33 cellular contexts compared by ENCODE assay signal in the genomic region with DNA sequence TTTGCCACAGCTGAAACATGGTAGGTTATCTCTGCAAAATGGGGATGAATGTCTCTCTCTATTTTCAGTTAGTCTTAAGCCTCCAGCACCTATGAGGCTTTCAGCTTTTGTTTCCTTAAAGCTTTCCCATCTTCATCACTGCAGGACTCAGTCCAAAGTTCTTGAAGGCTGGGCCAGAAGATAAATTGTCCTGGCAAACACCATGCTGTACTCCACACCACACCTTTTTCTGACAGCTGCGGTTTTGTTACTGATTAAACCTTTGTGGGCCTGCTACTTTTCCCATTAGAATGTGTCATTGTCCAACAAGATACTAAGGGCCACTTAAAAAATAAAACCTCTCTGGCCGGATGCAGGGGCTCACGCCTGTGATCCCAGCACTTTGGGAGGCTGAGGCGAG.
DNase-seq lines count a peak whose midpoint lies in the region; ATAC-seq and TF ChIP-seq lines count a peak whose summit lies in the region.
"Had no signal": no experiment of that assay in that cellular context is flagged by ENCODE, and none has a peak within 500 bp of the region (broad histone marks: within the 10 kb centered on the region; RNA-seq: fewer than 3 reads in every experiment).

No MANE protein-coding gene starts in this region.

- H3K27me3 ChIP-seq in mucosa of rectum (ENCODE audit: control insufficient read depth in 2 of 2, insufficient read depth in 2 of 2, low read length in 2 of 2) = no peaks in the 10 kb centered on the region
- no peaks in the 10 kb centered on the region for H3K27me3 ChIP-seq in GM23338 (ENCODE audit: insufficient read depth)
- no peaks in the 10 kb centered on the region for H3K27me3 ChIP-seq in WERI-Rb-1 (ENCODE audit: insufficient read depth, low read depth, severe bottlenecking)
- H3K27me3 ChIP-seq: BLaER1, esophagus squamous epithelium, heart right ventricle, ovary, thyroid gland had no signal

- peaks cover 2% of the 10 kb centered on the region for H3K27me3 Mint-ChIP-seq in GM23338 (ENCODE audit: insufficient read depth, low read depth, poor library complexity)
- H3K27me3 Mint-ChIP-seq: stimulated activated naive CD8-positive, alpha-beta T cell treated with anti-CD3 and anti-CD28 coated beads, Interleukin-15, amount 100 ng/mL, for 72 hours had no signal

- H4K20me1 ChIP-seq in GM23338 (replicated peaks; ENCODE audit: insufficient read depth) = no peaks in the 10 kb centered on the region
- H4K20me1 ChIP-seq: BLaER1 had no signal

- no peak overlapping the region for H3K4me3 ChIP-seq in fibroblast of the aortic adventitia (ENCODE audit: low read depth, low read length)
- H3K4me3 ChIP-seq in mucosa of rectum (ENCODE audit: low read length in 2 of 2) = peak overlapping the region; percentile 50 to 60
- no peak overlapping the region for H3K4me3 ChIP-seq in GM23338
- H3K4me3 ChIP-seq in WERI-Rb-1 (ENCODE audit: low read depth, low read length) = no peak overlapping the region
- H3K4me3 ChIP-seq: BLaER1, esophagus squamous epithelium, HAP-1, heart right ventricle, ovary, PC-9, thyroid gland had no signal

- TF ChIP-seq CTCF in fibroblast of the aortic adventitia (IDR thresholded peaks at IDR 0.05; ENCODE audit: insufficient read depth, low read length) (no peak), GM23338 (conservative IDR thresholded peaks at IDR 0.05; ENCODE audit: low read depth in 2 of 2) (no peak), WERI-Rb-1 (IDR thresholded peaks at IDR 0.05; ENCODE audit: low read depth, low read length) (no peak)

- H3K9ac ChIP-seq in mucosa of rectum (ENCODE audit: low read depth in 1 of 2, low read length in 2 of 2) = no peak overlapping the region
- H3K9ac ChIP-seq: BLaER1 had no signal

- no peak overlapping the region for H3K27ac Mint-ChIP-seq in GM23338
- H3K27ac Mint-ChIP-seq: activated naive CD8-positive, alpha-beta T cell treated with anti-CD3 and anti-CD28 coated beads, Interleukin-2, amount 50 U/mL, for 24 hours; activated T-cell treated with anti-CD3 and anti-CD28 coated beads, Interleukin-2, amount 50 U/mL, for 72 hours; nephron progenitor cell; stimulated activated naive CD8-positive, alpha-beta T cell treated with anti-CD3 and anti-CD28 coated beads, Interleukin-15, amount 100 ng/mL, for 72 hours had no signal

- DNase-seq in Caki2 (ENCODE audit: low read depth) (peak; percentile 79), HT-29 (ENCODE audit: low spot score) (peak; percentile 71), fibroblast of the aortic adventitia (ENCODE audit: low read depth) (peak; percentile 32), NCI-H69 (lab: John Stamatoyannopoulos, UW) (no peak), GM23338 (ENCODE audit: low spot score) (no peak), WERI-Rb-1 (no peak)
- no peak for DNase-seq in effector CD4-positive, alpha-beta T cell
- DNase-seq: activated CD4-positive, alpha-beta T cell treated with anti-CD3 and anti-CD28 coated beads, Interleukin-2, amount 50 U/mL, for 48 hours; activated CD4-positive, CD25-positive, alpha-beta regulatory T cell treated with anti-CD3 and anti-CD28 coated beads, Interleukin-2, amount 50 U/mL, for 72 hours; activated naive CD8-positive, alpha-beta T cell treated with anti-CD3 and anti-CD28 coated beads, Interleukin-2, amount 50 U/mL, for 24 hours; activated T-cell treated with anti-CD3 and anti-CD28 coated beads, Interleukin-2, amount 50 U/mL, for 72 hours; caudate nucleus; dermis blood vessel endothelial cell; DND-41; esophagus squamous epithelium; foreskin melanocyte; GF-D8; heart right ventricle; NCI-H1417; NCI-H2081; NCI-H526 treated with DMSO at 0.1 percent for 48 hours; nephron progenitor cell; ovary; PC-9; right cardiac atrium; SHP77 treated with DMSO at 0.1 percent for 48 hours; stimulated activated CD4-positive, alpha-beta T cell treated with anti-CD3 and anti-CD28 coated beads, Interleukin-2, amount 100 ng/mL, for 48 hours; stimulated activated naive CD8-positive, alpha-beta T cell treated with anti-CD3 and anti-CD28 coated beads, Interleukin-15, amount 100 ng/mL, for 72 hours; thyroid gland had no signal

- H3K9me2 ChIP-seq in GM23338 (ENCODE audit: insufficient read depth) = no peaks in the 10 kb centered on the region; the same call in 1 of the 2 replicates

- H3K36me3 Mint-ChIP-seq in GM23338 (ENCODE audit: low read depth) = no peaks in the 10 kb centered on the region

- H3K36me3 ChIP-seq in mucosa of rectum (ENCODE audit: control insufficient read depth in 2 of 2, insufficient read depth in 2 of 2, low read length in 2 of 2) (no peaks in the 10 kb centered on the region), GM23338 (ENCODE audit: insufficient read depth) (no peaks in the 10 kb centered on the region), WERI-Rb-1 (no peaks in the 10 kb centered on the region)
- H3K36me3 ChIP-seq: BLaER1, esophagus squamous epithelium, HAP-1, heart right ventricle, ovary, thyroid gland had no signal

- H3K27ac ChIP-seq in mucosa of rectum (ENCODE audit: low read depth in 2 of 2, low read length in 2 of 2) = peak overlapping the region; percentile 76 to 81
- H3K27ac ChIP-seq in GM23338 (ENCODE audit: low read depth) = no peak overlapping the region
- no peak overlapping the region for H3K27ac ChIP-seq in WERI-Rb-1
- H3K27ac ChIP-seq: BLaER1, esophagus squamous epithelium, heart right ventricle, HL-60, ovary, PC-9, thyroid gland had no signal

- H3K4me3 Mint-ChIP-seq in GM23338 = no peak overlapping the region
- H3K4me3 Mint-ChIP-seq: activated naive CD8-positive, alpha-beta T cell treated with anti-CD3 and anti-CD28 coated beads, Interleukin-2, amount 50 U/mL, for 24 hours; activated T-cell treated with anti-CD3 and anti-CD28 coated beads, Interleukin-2, amount 50 U/mL, for 72 hours; nephron progenitor cell; stimulated activated naive CD8-positive, alpha-beta T cell treated with anti-CD3 and anti-CD28 coated beads, Interleukin-15, amount 100 ng/mL, for 72 hours had no signal

- H3K9me3 Mint-ChIP-seq in GM23338 = no peaks in the 10 kb centered on the region
- H3K9me3 Mint-ChIP-seq: activated naive CD8-positive, alpha-beta T cell treated with anti-CD3 and anti-CD28 coated beads, Interleukin-2, amount 50 U/mL, for 24 hours; activated T-cell treated with anti-CD3 and anti-CD28 coated beads, Interleukin-2, amount 50 U/mL, for 72 hours; nephron progenitor cell; stimulated activated naive CD8-positive, alpha-beta T cell treated with anti-CD3 and anti-CD28 coated beads, Interleukin-15, amount 100 ng/mL, for 72 hours had no signal

- no peaks in the 10 kb centered on the region for H3K9me3 ChIP-seq in mucosa of rectum (ENCODE audit: control insufficient read depth in 2 of 2, low read length in 2 of 2)
- H3K9me3 ChIP-seq in WERI-Rb-1 (ENCODE audit: severe bottlenecking) = no peaks in the 10 kb centered on the region
- H3K9me3 ChIP-seq: BLaER1, esophagus squamous epithelium, HAP-1, ovary, thyroid gland had no signal

- no peaks in the 10 kb centered on the region for H3K79me2 ChIP-seq in GM23338 (replicated peaks; ENCODE audit: insufficient read depth)

- no peaks in the 10 kb centered on the region for H3F3A ChIP-seq in GM23338 (replicated peaks; ENCODE audit: low read depth)

- no peak for ATAC-seq in GM23338
- ATAC-seq: activated naive CD8-positive, alpha-beta T cell treated with anti-CD3 and anti-CD28 coated beads, Interleukin-2, amount 50 U/mL, for 24 hours; activated T-cell treated with anti-CD3 and anti-CD28 coated beads, Interleukin-2, amount 50 U/mL, for 72 hours; heart right ventricle had no signal

- in situ Hi-C loops in Caki2 (cut with HindIII; ENCODE audit: low pct_unique_long_range_greater_than_20kb, low sequenced_read_pairs) = no loop called here

- H3K4me2 ChIP-seq in GM23338 = no peak overlapping the region
- H3K4me2 ChIP-seq: BLaER1, PC-9 had no signal

- H3K4me1 Mint-ChIP-seq in GM23338 = no peaks in the 10 kb centered on the region
- H3K4me1 Mint-ChIP-seq: activated naive CD8-positive, alpha-beta T cell treated with anti-CD3 and anti-CD28 coated beads, Interleukin-2, amount 50 U/mL, for 24 hours; nephron progenitor cell; stimulated activated naive CD8-positive, alpha-beta T cell treated with anti-CD3 and anti-CD28 coated beads, Interleukin-15, amount 100 ng/mL, for 72 hours had no signal

- H3K4me1 ChIP-seq in mucosa of rectum (ENCODE audit: control insufficient read depth in 2 of 2, insufficient read depth in 2 of 2, low read length in 2 of 2) (peaks cover 9 to 18% of the 10 kb centered on the region in 2 donors), GM23338 (ENCODE audit: insufficient read depth) (no peaks in the 10 kb centered on the region)
- H3K4me1 ChIP-seq: BLaER1, esophagus squamous epithelium, HAP-1, thyroid gland had no signal

- no peak overlapping the region for H2AFZ ChIP-seq in GM23338
- H2AFZ ChIP-seq: PC-9 had no signal

TF ChIP-seq in GM23338, 12 proteins besides CTCF, POLR2A, EP300 and RAD21 (continues in another document):
- TF ChIP-seq ZNF114 (CRISPR knock-in tag; IDR thresholded peaks at IDR 0.05) = no peak
- TF ChIP-seq, protein P1, sequence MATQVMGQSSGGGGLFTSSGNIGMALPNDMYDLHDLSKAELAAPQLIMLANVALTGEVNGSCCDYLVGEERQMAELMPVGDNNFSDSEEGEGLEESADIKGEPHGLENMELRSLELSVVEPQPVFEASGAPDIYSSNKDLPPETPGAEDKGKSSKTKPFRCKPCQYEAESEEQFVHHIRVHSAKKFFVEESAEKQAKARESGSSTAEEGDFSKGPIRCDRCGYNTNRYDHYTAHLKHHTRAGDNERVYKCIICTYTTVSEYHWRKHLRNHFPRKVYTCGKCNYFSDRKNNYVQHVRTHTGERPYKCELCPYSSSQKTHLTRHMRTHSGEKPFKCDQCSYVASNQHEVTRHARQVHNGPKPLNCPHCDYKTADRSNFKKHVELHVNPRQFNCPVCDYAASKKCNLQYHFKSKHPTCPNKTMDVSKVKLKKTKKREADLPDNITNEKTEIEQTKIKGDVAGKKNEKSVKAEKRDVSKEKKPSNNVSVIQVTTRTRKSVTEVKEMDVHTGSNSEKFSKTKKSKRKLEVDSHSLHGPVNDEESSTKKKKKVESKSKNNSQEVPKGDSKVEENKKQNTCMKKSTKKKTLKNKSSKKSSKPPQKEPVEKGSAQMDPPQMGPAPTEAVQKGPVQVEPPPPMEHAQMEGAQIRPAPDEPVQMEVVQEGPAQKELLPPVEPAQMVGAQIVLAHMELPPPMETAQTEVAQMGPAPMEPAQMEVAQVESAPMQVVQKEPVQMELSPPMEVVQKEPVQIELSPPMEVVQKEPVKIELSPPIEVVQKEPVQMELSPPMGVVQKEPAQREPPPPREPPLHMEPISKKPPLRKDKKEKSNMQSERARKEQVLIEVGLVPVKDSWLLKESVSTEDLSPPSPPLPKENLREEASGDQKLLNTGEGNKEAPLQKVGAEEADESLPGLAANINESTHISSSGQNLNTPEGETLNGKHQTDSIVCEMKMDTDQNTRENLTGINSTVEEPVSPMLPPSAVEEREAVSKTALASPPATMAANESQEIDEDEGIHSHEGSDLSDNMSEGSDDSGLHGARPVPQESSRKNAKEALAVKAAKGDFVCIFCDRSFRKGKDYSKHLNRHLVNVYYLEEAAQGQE (IDR thresholded peaks at IDR 0.05; ENCODE audit: unreplicated experiment) = no peak
- no peak for TF ChIP-seq EZH2 (IDR thresholded peaks at IDR 0.05; ENCODE audit: low read depth, unreplicated experiment)

Comparison
In these comparisons a context has a peak if more than half of its experiments do, and no peak if none do; other contexts are left out.
1. DNase-seq: peak in Caki2 (single experiment), HT-29 (single experiment) and fibroblast of the aortic adventitia (single experiment); none in NCI-H69 (single experiment), effector CD4-positive, alpha-beta T cell (single experiment), GM23338 (single experiment) and WERI-Rb-1 (single experiment).
2. H3K4me3 ChIP-seq: peak in mucosa of rectum (2 of 2); none in fibroblast of the aortic adventitia (single experiment), GM23338 (single experiment) and WERI-Rb-1 (single experiment).
3. H3K27ac ChIP-seq: peak in mucosa of rectum (2 of 2); none in GM23338 (single experiment) and WERI-Rb-1 (single experiment).